Comparison of ENCODE assay signal across 23 cellular contexts in genomic region chr3:130548356-130548755, GRCh38. TPM values are rescaled to one million over a fixed set of nuclear protein-coding genes. Genes with fewer than 3 reads are reported as not detected.
A peak's percentile ranks its signal among the peaks of the same experiment; 100 is the strongest.
DNase-seq lines count a peak whose midpoint lies in the region; ATAC-seq and TF ChIP-seq lines count a peak whose summit lies in the region.
"Had no signal": no experiment of that assay in that cellular context is flagged by ENCODE, and none has a peak within 500 bp of the region (broad histone marks: within the 10 kb centered on the region; RNA-seq: fewer than 3 reads in every experiment).

No MANE protein-coding gene starts in this region.

- no peaks in the 10 kb centered on the region for H4K20me1 ChIP-seq in SK-N-SH (ENCODE audit: insufficient read depth)

- no peaks in the 10 kb centered on the region for H3K9me2 ChIP-seq in SK-N-SH

- H2AFZ ChIP-seq in SK-N-SH (ENCODE audit: low read depth) = no peak overlapping the region

- H3K36me3 ChIP-seq in SK-N-SH (replicated peaks in 1 of 2; ENCODE audit: control insufficient read depth in 1 of 2, insufficient read depth in 2 of 2, low read length in 1 of 2) (no peaks in the 10 kb centered on the region), uterus (no peaks in the 10 kb centered on the region)

- 9% methylated on average over 1 of the region's 1 CpG for WGBS in SK-N-SH (ENCODE audit: low lambda C conversion rate)
- WGBS in lower leg skin, 2 donors = 89 to 95% methylated on average over 1 of the region's 1 CpG

- DNase-seq in NCI-H2107 treated with DMSO at 0.1 percent for 48 hours (lab: John Stamatoyannopoulos, UW; ENCODE audit: unreplicated experiment) (peak; percentile 35), NCI-H2107 (lab: John Stamatoyannopoulos, UW) (no peak), SK-N-SH (peak; percentile 42), left kidney (ENCODE audit: low read depth, low spot score) (peak; percentile 6), uterus (no peak), lower leg skin (ENCODE audit: low spot score in 2 of 2) (no peak)
- DNase-seq: 8988T, ACHN, Calu3, DMS79 treated with DMSO at 0.1 percent for 48 hours, HCEC 1CT, NCI-H1092, NCI-H1436 treated with DMSO at 0.1 percent for 48 hours, NCI-H187 treated with DMSO at 0.1 percent for 48 hours, NCI-H2171, NCI-H226, NCI-H510A treated with DMSO at 0.1 percent for 48 hours, NCI-H774, PC-3, T-helper 1 cell had no signal

- H3K4me2 ChIP-seq in SK-N-SH = no peak overlapping the region

- H3K4me1 ChIP-seq in SK-N-SH (ENCODE audit: control insufficient read depth in 1 of 2, insufficient read depth in 2 of 2, low read depth in 1 of 2, low read length in 1 of 2) (no peaks in the 10 kb centered on the region), uterus (no peaks in the 10 kb centered on the region)

- no peaks in the 10 kb centered on the region for H3K79me2 ChIP-seq in SK-N-SH (ENCODE audit: insufficient read depth)

- ATAC-seq in GM21367 (IDR thresholded peaks at IDR 0.05; ENCODE audit: unreplicated experiment) (no peak), GM18519 (IDR thresholded peaks at IDR 0.05; ENCODE audit: low FRiP score, unreplicated experiment) (no peak)
- ATAC-seq: PC-3 had no signal

- TF ChIP-seq EP300 in SK-N-SH (IDR thresholded peaks at IDR 0.05; ENCODE audit: borderline replicate concordance in 1 of 2, low read depth in 1 of 2, low read length in 1 of 2) = 0 out of 4 replicates have a peak, but pooled peaks of 1 of the 2 experiments have one; percentile 15

- no peak overlapping the region for H3K4me3 ChIP-seq in SK-N-SH (ENCODE audit: low read depth in 2 of 2, low read length in 1 of 2)
- no peak overlapping the region for H3K4me3 ChIP-seq in uterus
- no peak overlapping the region for H3K4me3 ChIP-seq in lower leg skin (ENCODE audit: low read depth, poor library complexity, severe bottlenecking)

- POLR2A ChIA-PET in SK-N-SH (lab: Yijun Ruan, JAX) = no interaction called here

- TF ChIP-seq POLR2A in uterus (IDR thresholded peaks at IDR 0.05) (no peak), lower leg skin (IDR thresholded peaks at IDR 0.05) (no peak)

- no peaks in the 10 kb centered on the region for H3K27me3 ChIP-seq in SK-N-SH (ENCODE audit: insufficient read depth)
- no peaks in the 10 kb centered on the region for H3K27me3 ChIP-seq in uterus

- H3K9me3 ChIP-seq in SK-N-SH (no peaks in the 10 kb centered on the region), uterus (no peaks in the 10 kb centered on the region)

- no peak overlapping the region for H3K27ac ChIP-seq in SK-N-SH (ENCODE audit: low read depth in 2 of 2, low read length in 1 of 2)
- H3K27ac ChIP-seq in uterus = peak overlapping the region; percentile 27 to 40

- no peak for TF ChIP-seq RAD21 in SK-N-SH (IDR thresholded peaks at IDR 0.05; ENCODE audit: low read length)

- intact Hi-C loops in uterus (cut with DNase I; ENCODE audit: low total_unique reads) = no loop called here
- intact Hi-C loops in lower leg skin (cut with DNase I; ENCODE audit: low total_unique reads) = no loop called here

- CTCF ChIA-PET in SK-N-SH (lab: Yijun Ruan, JAX) = interaction anchor here (1.5 to 2.2 kb wide), 2 partner anchors 10 to 272 kb away, joined by 4 to 8 read pairs; no protein-coding TSS in a partner anchor

- no peaks in the 10 kb centered on the region for H3F3A ChIP-seq in SK-N-SH (replicated peaks; ENCODE audit: insufficient read depth)

- no peak for TF ChIP-seq CTCF in SK-N-SH (IDR thresholded peaks at IDR 0.05)
- TF ChIP-seq CTCF in uterus (IDR thresholded peaks at IDR 0.05) = no peak
- no peak for TF ChIP-seq CTCF in lower leg skin (IDR thresholded peaks at IDR 0.05)

- no peak overlapping the region for H3K9ac ChIP-seq in SK-N-SH

TF ChIP-seq in SK-N-SH, 30 proteins besides CTCF, POLR2A, EP300 and RAD21:
- TF ChIP-seq NRF1 (IDR thresholded peaks at IDR 0.05; ENCODE audit: low read depth, low read length) (no peak), CHD2 (IDR thresholded peaks at IDR 0.05; ENCODE audit: low read length, partially characterized antibody) (no peak), ZBTB33 (IDR thresholded peaks at IDR 0.05; ENCODE audit: borderline replicate concordance, low read depth) (no peak), YY1 (IDR thresholded peaks at IDR 0.05; ENCODE audit: low read depth) (no peak), USF2 (IDR thresholded peaks at IDR 0.05; ENCODE audit: borderline replicate concordance, low read depth, low read length) (no peak), PBX3 (IDR thresholded peaks at IDR 0.05) (no peak), NFIC (IDR thresholded peaks at IDR 0.05; ENCODE audit: borderline replicate concordance) (no peak), EZH2phosphoT487 (IDR thresholded peaks at IDR 0.05; ENCODE audit: borderline replicate concordance, low read depth) (no peak), ELF1 (IDR thresholded peaks at IDR 0.05) (no peak), REST (IDR thresholded peaks at IDR 0.05; ENCODE audit: low read depth, low read length) (no peak), SIN3A (IDR thresholded peaks at IDR 0.05; ENCODE audit: borderline replicate concordance, low read depth, low read length) (no peak), RXRA (IDR thresholded peaks at IDR 0.05; ENCODE audit: borderline replicate concordance, low read depth) (no peak), GABPA (IDR thresholded peaks at IDR 0.05; ENCODE audit: low read depth) (no peak), MEF2A (IDR thresholded peaks at IDR 0.05; ENCODE audit: borderline replicate concordance, low read depth) (no peak), MAX (IDR thresholded peaks at IDR 0.05; ENCODE audit: low read depth) (no peak), RFX5 (IDR thresholded peaks at IDR 0.05; ENCODE audit: low read length) (no peak), MXI1 (IDR thresholded peaks at IDR 0.05; ENCODE audit: low read depth, low read length) (no peak)
TF ChIP-seq in SK-N-SH: peak in this region for 0.

RNA-seq across cellular contexts. Expression of gene COL6A6, which starts 31.4 kb away (rescaled TPM):
- not detected in 2 replicates for polyA plus RNA-seq in SK-N-SH (2012; rRNA removed)
- not detected in 2 replicates for polyA plus RNA-seq in SK-N-SH (2012; cell fraction: cytosol; rRNA removed)
- polyA plus RNA-seq in SK-N-SH (2012; cell fraction: nucleus; rRNA removed) = not detected in 2 replicates
- total RNA-seq in uterus = 10 to 100 TPM in 1 of 4 donors, 1 to 10 TPM in 1, under 1 TPM in 1, not detected in 1; under 0.01 to 59.8 (median 1.4) TPM
- total RNA-seq in lower leg skin = 1 to 10 TPM in 1 of 4 donors, under 1 TPM in 2, not detected in 1; 0.08 to 1.2 (median 0.19) TPM
- total RNA-seq: Calu3, PC-3 had no signal
- polyA plus RNA-seq: BJ had no signal

Comparison
In these comparisons a context has a peak if more than half of its experiments do, and no peak if none do; other contexts are left out.
1. DNase-seq: peak in NCI-H2107 treated with DMSO at 0.1 percent for 48 hours (single experiment), SK-N-SH (single experiment) and left kidney (single experiment); none in NCI-H2107 (single experiment), uterus (0 of 2) and lower leg skin (0 of 2).
2. H3K27ac ChIP-seq: peak in uterus (2 of 2); none in SK-N-SH (0 of 2).